ENCODE assay signal across 8 cellular contexts in genomic region chr9:35664531-35665470, GRCh38. TPM values are rescaled to one million over a fixed set of nuclear protein-coding genes. Genes with fewer than 3 reads are reported as not detected.
DNase-seq lines count a peak whose midpoint lies in the region; ATAC-seq and TF ChIP-seq lines count a peak whose summit lies in the region.

Gene ARHGEF39 (minus strand): TSS chr9:35665195. CDS start chr9:35665169, 26 bp downstream.

- H3K4me1 Mint-ChIP-seq in CD4-positive, alpha-beta T cell (ENCODE audit: low read depth): peaks cover 71% of the 10 kb centered on the region
- H3K4me1 Mint-ChIP-seq in activated CD4-positive, alpha-beta memory T cell treated with anti-CD3 and anti-CD28 coated beads for 36 hours (ENCODE audit: low read depth): peaks cover 53% of the 10 kb centered on the region

- no peak for TF ChIP-seq CTCF in CD4-positive, alpha-beta T cell (IDR thresholded peaks at IDR 0.05)

- H3K27me3 Mint-ChIP-seq in CD4-positive, alpha-beta T cell: no peaks in the 10 kb centered on the region
- H3K27me3 Mint-ChIP-seq in activated CD4-positive, alpha-beta memory T cell treated with anti-CD3 and anti-CD28 coated beads for 36 hours: no peaks in the 10 kb centered on the region

- H3K27me3 ChIP-seq in CD4-positive, alpha-beta T cell (ENCODE audit: control insufficient read depth, insufficient read depth, low read length): no peaks in the 10 kb centered on the region

- H3K4me3 Mint-ChIP-seq in CD4-positive, alpha-beta T cell: peak within 1 kb of the TSS; percentile 85
- peak within 1 kb of the TSS; percentile 84 for H3K4me3 Mint-ChIP-seq in activated CD4-positive, alpha-beta memory T cell treated with anti-CD3 and anti-CD28 coated beads for 36 hours

- CTCF ChIA-PET in CD4-positive, alpha-beta T cell (lab: Charles Lee): interaction anchor here (1.1 to 1.9 kb wide), 9 partner anchors 11 to 64 kb away, joined by 3 to 10 read pairs (median 4); no protein-coding TSS in a partner anchor
- CTCF ChIA-PET in activated CD4-positive, alpha-beta memory T cell treated with anti-CD3 and anti-CD28 coated beads for 36 hours (lab: Charles Lee): interaction anchor here (0.9 to 12.1 kb wide), 12 partner anchors 11 to 548 kb away, joined by 3 to 101 read pairs (median 8); partner anchors contain the start of genes CREB3, TESK1 and TLN1

- POLR2A ChIA-PET in CD4-positive, alpha-beta T cell (lab: Charles Lee): interaction anchor here (1.1 to 2.7 kb wide), 11 partner anchors 9 to 85 kb away, joined by 3 to 27 read pairs (median 10); partner anchors contain the start of genes CREB3, RGP1, SIT1 and TLN1
- POLR2A ChIA-PET in activated CD4-positive, alpha-beta memory T cell treated with anti-CD3 and anti-CD28 coated beads for 36 hours (lab: Charles Lee): interaction anchor here (0.8 to 2.0 kb wide), 6 partner anchors 11 to 68 kb away, joined by 3 to 9 read pairs (median 4); partner anchors contain the start of genes CREB3, SIT1 and TLN1

- no peaks in the 10 kb centered on the region for H3K9me3 Mint-ChIP-seq in CD4-positive, alpha-beta T cell
- H3K9me3 Mint-ChIP-seq in activated CD4-positive, alpha-beta memory T cell treated with anti-CD3 and anti-CD28 coated beads for 36 hours: no peaks in the 10 kb centered on the region

- peak in 8 of 10 experiments; percentile 35 to 63 (median 50) for DNase-seq in CD4-positive, alpha-beta T cell
- DNase-seq in NCI-H748 treated with DMSO at 0.1 percent for 48 hours (lab: John Stamatoyannopoulos, UW): peak; percentile 75
- DNase-seq in activated CD4-positive, alpha-beta memory T cell treated with anti-CD3 and anti-CD28 coated beads for 36 hours: peak; percentile 89
- DNase-seq in effector CD8-positive, alpha-beta T cell (lab: John Stamatoyannopoulos, UW): peak; percentile 50
- DNase-seq in medulla oblongata (ENCODE audit: extremely low spot score): peak; percentile 71
- DNase-seq in stimulated activated CD8-positive, alpha-beta memory T cell treated with anti-CD3 and anti-CD28 coated beads, Interleukin-15, amount 100 ng/mL, for 48 hours (ENCODE audit: low read depth in 2 of 2): peak; percentile 72 to 76

- H3K9me3 ChIP-seq in CD4-positive, alpha-beta T cell (ENCODE audit: control insufficient read depth, low read length): no peaks in the 10 kb centered on the region

- H3K27ac ChIP-seq in CD4-positive, alpha-beta T cell (ENCODE audit: low read depth, low read length): peak within 1 kb of the TSS; percentile 50

- ATAC-seq in CD4-positive, alpha-beta T cell (ENCODE audit: poor library complexity): peak; percentile 74
- ATAC-seq in GM19328 (IDR thresholded peaks at IDR 0.05; ENCODE audit: unreplicated experiment) (peak; percentile 57), HG03460 (IDR thresholded peaks at IDR 0.05; ENCODE audit: unreplicated experiment) (peak; percentile 70)

- intact Hi-C loops in CD4-positive, alpha-beta T cell (cut with DNase I, micrococcal nuclease): no loop called here
- intact Hi-C loops in activated CD4-positive, alpha-beta memory T cell treated with anti-CD3 and anti-CD28 coated beads for 36 hours (cut with micrococcal nuclease): loop anchor here (2.0 kb wide), 2 partner anchors 18 to 24 kb away; partner anchors contain the start of gene TPM2

- peaks cover 19% of the 10 kb centered on the region for H3K36me3 Mint-ChIP-seq in CD4-positive, alpha-beta T cell (ENCODE audit: low read depth)
- H3K36me3 Mint-ChIP-seq in activated CD4-positive, alpha-beta memory T cell treated with anti-CD3 and anti-CD28 coated beads for 36 hours: peaks cover 31% of the 10 kb centered on the region

- peak within 1 kb of the TSS; percentile 85 for H3K27ac Mint-ChIP-seq in CD4-positive, alpha-beta T cell
- peak within 1 kb of the TSS; percentile 73 for H3K27ac Mint-ChIP-seq in activated CD4-positive, alpha-beta memory T cell treated with anti-CD3 and anti-CD28 coated beads for 36 hours

RNA-seq across cellular contexts. Expression of gene ARHGEF39, which starts in this region (rescaled TPM):
- under 1 TPM; 0.08 to 0.17 TPM for total RNA-seq in CD4-positive, alpha-beta T cell
- total RNA-seq in activated CD4-positive, alpha-beta memory T cell treated with anti-CD3 and anti-CD28 coated beads for 36 hours: 10 to 100 TPM; 28.1 to 28.2 TPM

Comparison
In these comparisons a context has a peak if more than half of its experiments do, and no peak if none do; other contexts are left out.
1. Peak in every context shown above with its lines: DNase-seq, ATAC-seq and H3K27ac ChIP-seq.
2. RNA of gene ARHGEF39 (total RNA-seq): 28.1 to 28.2 TPM in activated CD4-positive, alpha-beta memory T cell treated with anti-CD3 and anti-CD28 coated beads for 36 hours; 0.08 to 0.17 TPM in CD4-positive, alpha-beta T cell; every median in the first group is over 10 times any median in the second.
3. Peak in DNase-seq, ATAC-seq and H3K27ac ChIP-seq in CD4-positive, alpha-beta T cell; RNA of the gene not detected or under 1 TPM.